Comparison of ENCODE assay signal across 1 cellular context in genomic region chr4:57163530-57164459, GRCh38.
A peak's percentile ranks its signal among the peaks of the same experiment; 100 is the strongest.
TF ChIP-seq lines count a peak whose summit lies in the region.

No MANE protein-coding gene starts in this region.

TF ChIP-seq in K562, 482 proteins besides CTCF, POLR2A, EP300 and RAD21 (continued from another document and continues in another):
- TF ChIP-seq CTBP1 (IDR thresholded peaks at IDR 0.05; ENCODE audit: borderline replicate concordance) (peak; percentile 38; the same call in 1 of the 2 replicates), YY1 (IDR thresholded peaks at IDR 0.05; ENCODE audit: borderline replicate concordance in 1 of 3, control insufficient read depth in 1 of 3, extremely low read depth in 1 of 3, insufficient read depth in 3 of 3, insufficient read length in 1 of 3, insufficient replicate concordance in 2 of 3, low read depth in 1 of 3, low read length in 2 of 3) (peak in 1 of 3 experiments; percentile 34), CREB3L1 (IDR thresholded peaks at IDR 0.05; ENCODE audit: borderline replicate concordance, low read depth) (peak; percentile 55; the same call in 1 of the 2 replicates), FOXA1 (IDR thresholded peaks at IDR 0.05; ENCODE audit: borderline replicate concordance) (no peak), CBX2 (IDR thresholded peaks at IDR 0.05; ENCODE audit: insufficient read depth, low read length, poor library complexity, severe bottlenecking) (no peak), HCFC1 (IDR thresholded peaks at IDR 0.05; ENCODE audit: low read depth, low read length) (0 out of 2 replicates have a peak, but pooled peaks have one; percentile 26), SMARCC2 (IDR thresholded peaks at IDR 0.05; ENCODE audit: low read depth) (no peak), HBP1 (CRISPR knock-in tag; IDR thresholded peaks at IDR 0.05) (no peak), ZNF282 (CRISPR knock-in tag; IDR thresholded peaks at IDR 0.05) (no peak), MAZ (CRISPR knock-in tag; conservative IDR thresholded peaks at IDR 0.05 in 1 of 2, IDR thresholded peaks at IDR 0.05 in 1 of 2) (peak in 1 of 2 experiments; percentile 64; a peak in 2 of 4 replicates), RB1 (IDR thresholded peaks at IDR 0.05; ENCODE audit: low read depth) (peak; percentile 91), E2F6 (IDR thresholded peaks at IDR 0.05; ENCODE audit: borderline replicate concordance in 1 of 2, extremely low read depth in 1 of 2, insufficient read depth in 1 of 2, insufficient read length in 1 of 2, low read depth in 1 of 2, low read length in 1 of 2, poor library complexity in 1 of 2, severe bottlenecking in 1 of 2) (peak; percentile 94 to 97), ZNF23 (CRISPR knock-in tag; IDR thresholded peaks at IDR 0.05) (no peak), ZKSCAN8 (CRISPR knock-in tag; IDR thresholded peaks at IDR 0.05) (no peak), CTCFL (IDR thresholded peaks at IDR 0.05; ENCODE audit: borderline replicate concordance, insufficient read depth, low read depth, low read length, poor library complexity, severe bottlenecking) (peak; percentile 58), CREM (IDR thresholded peaks at IDR 0.05; ENCODE audit: low read depth) (peak; percentile 62), GMEB1 (CRISPR knock-in tag; IDR thresholded peaks at IDR 0.05) (no peak), RBFOX2 (IDR thresholded peaks at IDR 0.05; ENCODE audit: low read depth, low read length) (peak; percentile 25; the same call in 1 of the 2 replicates), CBX3 (IDR thresholded peaks at IDR 0.05; ENCODE audit: borderline replicate concordance in 1 of 2, low read length in 2 of 2) (0 out of 3 replicates have a peak, but pooled peaks of 1 of the 2 experiments have one; percentile 13), ADNP (tag; IDR thresholded peaks at IDR 0.05) (no peak), BHLHE40 (IDR thresholded peaks at IDR 0.05; ENCODE audit: low read length) (peak; percentile 43; the same call in 1 of the 2 replicates), XRCC5 (IDR thresholded peaks at IDR 0.05; ENCODE audit: low read depth, low read length) (peak; percentile 41), MEIS2 (IDR thresholded peaks at IDR 0.05; ENCODE audit: partially characterized antibody) (peak; percentile 13), E2F4 (CRISPR knock-in tag; IDR thresholded peaks at IDR 0.05; ENCODE audit: low read depth) (no peak), ATF7 (IDR thresholded peaks at IDR 0.05) (peak; percentile 32; the same call in 1 of the 2 replicates), MCM3 (IDR thresholded peaks at IDR 0.05) (no peak), ZBTB11 (CRISPR knock-in tag; IDR thresholded peaks at IDR 0.05) (peak in 1 of 3 experiments; percentile 54; a peak in 2 of 6 replicates), TFAP4 (CRISPR knock-in tag; IDR thresholded peaks at IDR 0.05; ENCODE audit: borderline replicate concordance) (peak; percentile 45; the same call in 1 of the 2 replicates), ZBTB7A (IDR thresholded peaks at IDR 0.05; ENCODE audit: borderline replicate concordance, control insufficient read depth, low read depth, low read length) (peak; percentile 38; the same call in 1 of the 2 replicates), NRF1 (conservative IDR thresholded peaks at IDR 0.05 in 1 of 2, IDR thresholded peaks at IDR 0.05 in 1 of 2) (peak; percentile 83 to 85), THRAP3 (IDR thresholded peaks at IDR 0.05; ENCODE audit: borderline replicate concordance) (no peak), ID3 (CRISPR knock-in tag; IDR thresholded peaks at IDR 0.05) (no peak), ID3 (tag; IDR thresholded peaks at IDR 0.05) (0 out of 2 replicates have a peak, but pooled peaks have one; percentile 19), ATF1 (CRISPR knock-in tag; IDR thresholded peaks at IDR 0.05) (no peak), ATF1 (tag; IDR thresholded peaks at IDR 0.05) (peak; percentile 58), ZFP1 (CRISPR knock-in tag; IDR thresholded peaks at IDR 0.05) (no peak), CXXC5 (CRISPR knock-in tag; IDR thresholded peaks at IDR 0.05) (peak; percentile 58), ZNF444 (CRISPR knock-in tag; IDR thresholded peaks at IDR 0.05) (no peak), ZBTB9 (CRISPR knock-in tag; IDR thresholded peaks at IDR 0.05) (no peak; the same call in 1 of the 2 replicates), HMG20A (CRISPR knock-in tag; conservative IDR thresholded peaks at IDR 0.05) (no peak), MYC (IDR thresholded peaks at IDR 0.05; ENCODE audit: low read depth, low read length) (0 out of 2 replicates have a peak, but pooled peaks have one; percentile 23), MYC (CRISPR knock-in tag; IDR thresholded peaks at IDR 0.05; ENCODE audit: borderline replicate concordance, low read depth) (no peak), CREB1 (IDR thresholded peaks at IDR 0.05) (0 out of 2 replicates have a peak, but pooled peaks have one; percentile 16), CREB1 (CRISPR knock-in tag; IDR thresholded peaks at IDR 0.05) (0 out of 2 replicates have a peak, but pooled peaks have one; percentile 29), STAG1 (CRISPR knock-in tag; IDR thresholded peaks at IDR 0.05; ENCODE audit: borderline replicate concordance) (peak; percentile 32; the same call in 1 of the 2 replicates), SMC3 (conservative IDR thresholded peaks at IDR 0.05; ENCODE audit: insufficient read depth, low read depth, low read length) (peak; percentile 60), CBX5 (IDR thresholded peaks at IDR 0.05; ENCODE audit: borderline replicate concordance, low read depth) (peak; percentile 41; the same call in 1 of the 2 replicates), MIER1 (IDR thresholded peaks at IDR 0.05; ENCODE audit: low read depth) (0 out of 2 replicates have a peak, but pooled peaks have one; percentile 48), SP1 (CRISPR knock-in tag; IDR thresholded peaks at IDR 0.05) (no peak), ESRRA (IDR thresholded peaks at IDR 0.05; ENCODE audit: borderline replicate concordance, low read depth) (peak; percentile 96)
